ENCODE assay signal across 10 cellular contexts in the genomic region with DNA sequence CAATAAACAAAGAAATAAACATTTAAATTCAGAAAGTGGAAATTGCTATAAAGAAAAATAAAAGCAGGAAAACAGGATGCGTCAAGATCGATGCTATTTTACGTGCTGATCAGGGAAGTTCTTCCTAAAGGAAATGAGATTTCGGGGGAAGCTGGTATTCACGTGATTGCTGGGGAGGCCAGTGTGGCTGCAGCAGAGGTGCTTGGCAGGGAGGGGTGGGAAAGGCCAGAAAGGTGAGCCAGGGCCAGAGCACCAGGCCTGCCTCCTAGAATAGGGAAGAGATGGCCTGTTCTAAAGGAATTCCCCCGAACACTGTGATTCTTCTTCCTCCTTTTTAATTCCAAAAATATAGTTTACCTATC. TPM values are rescaled to one million over a fixed set of nuclear protein-coding genes. Genes with fewer than 3 reads are reported as not detected.
DNase-seq lines count a peak whose midpoint lies in the region; ATAC-seq and TF ChIP-seq lines count a peak whose summit lies in the region.
"Had no signal": no experiment of that assay in that cellular context is flagged by ENCODE, and none has a peak within 500 bp of the region (broad histone marks: within the 10 kb centered on the region; RNA-seq: fewer than 3 reads in every experiment).

No MANE protein-coding gene starts in this region.

- H3K4me3 ChIP-seq in SJCRH30 = peak overlapping the region; percentile 44
- H3K4me3 ChIP-seq in skeletal muscle satellite cell (ENCODE audit: low read length) = no peak overlapping the region
- H3K4me3 ChIP-seq in colonic mucosa = no peak overlapping the region
- H3K4me3 ChIP-seq: lung had no signal

- TF ChIP-seq CTCF in glutamatergic neuron (IDR thresholded peaks at IDR 0.05; ENCODE audit: partially characterized antibody, unreplicated experiment) (no peak), colonic mucosa (IDR thresholded peaks at IDR 0.05) (no peak)

- H3K27me3 ChIP-seq in SJCRH30 (no peaks in the 10 kb centered on the region), skeletal muscle satellite cell (ENCODE audit: control insufficient read depth, insufficient read depth, low read length) (no peaks in the 10 kb centered on the region), colonic mucosa (no peaks in the 10 kb centered on the region)

- peaks cover 13% of the 10 kb centered on the region for H3K36me3 Mint-ChIP-seq in activated CD4-positive, alpha-beta T cell treated with anti-CD3 and anti-CD28 coated beads, Interleukin-2, amount 10 ng/mL, durations not matched to agents 24 days and 14 days (ENCODE audit: low read depth)
- no peaks in the 10 kb centered on the region for H3K36me3 Mint-ChIP-seq in glutamatergic neuron (ENCODE audit: unreplicated experiment)

- peak overlapping the region; percentile 20 for H3K9ac ChIP-seq in skeletal muscle satellite cell (ENCODE audit: low read depth, low read length)
- H3K9ac ChIP-seq in colonic mucosa (ENCODE audit: low read depth in 2 of 2, low read length in 2 of 2) = no peak overlapping the region

- H3K27ac ChIP-seq in SJCRH30 (peak overlapping the region; percentile 6; the same call in 1 of the 2 replicates), colonic mucosa (no peak overlapping the region)

- intact Hi-C loops in activated CD4-positive, alpha-beta T cell treated with anti-CD3 and anti-CD28 coated beads, Interleukin-2, amount 10 ng/mL, durations not matched to agents 24 days and 14 days (cut with micrococcal nuclease) = loop anchor here (1.0 to 10.0 kb wide), 8 partner anchors 10 to 1339 kb away; a partner anchor contains a TSS
- intact Hi-C loops in colonic mucosa (cut with DNase I) = no loop called here

- DNase-seq in activated CD4-positive, alpha-beta T cell treated with anti-CD3 and anti-CD28 coated beads, Interleukin-2, amount 10 ng/mL, durations not matched to agents 24 days and 14 days = no peak
- no peak for DNase-seq in activated CD4-positive, alpha-beta T cell treated with anti-CD3 and anti-CD28 coated beads, Interleukin-2, amount 50 U/mL, for 1 hour
- DNase-seq in SJCRH30 = no peak
- no peak for DNase-seq in glutamatergic neuron
- no peak for DNase-seq in DMS114 treated with DMSO at 0.1 percent for 48 hours (lab: John Stamatoyannopoulos, UW; ENCODE audit: unreplicated experiment)
- DNase-seq in colonic mucosa = no peak
- DNase-seq: stimulated activated CD4-positive, alpha-beta T cell treated with anti-CD3 and anti-CD28 coated beads, Interleukin-4, amount 100 ng/mL, for 1 hour had no signal

- H3K4me1 Mint-ChIP-seq in activated CD4-positive, alpha-beta T cell treated with anti-CD3 and anti-CD28 coated beads, Interleukin-2, amount 10 ng/mL, durations not matched to agents 24 days and 14 days = peaks cover 29% of the 10 kb centered on the region
- H3K4me1 Mint-ChIP-seq in glutamatergic neuron (ENCODE audit: low read depth, unreplicated experiment) = peaks cover 17% of the 10 kb centered on the region

- H3K36me3 ChIP-seq in SJCRH30 (no peaks in the 10 kb centered on the region), skeletal muscle satellite cell (ENCODE audit: insufficient read depth, low read length) (peaks cover 22% of the 10 kb centered on the region), colonic mucosa (no peaks in the 10 kb centered on the region)

- H3K4me1 ChIP-seq in SJCRH30 (0 out of 2 replicates have a peak, but pooled peaks cover 4% of the 10 kb centered on the region), skeletal muscle satellite cell (ENCODE audit: control insufficient read depth, insufficient read depth, low read length) (peaks cover 22% of the 10 kb centered on the region), colonic mucosa (no peaks in the 10 kb centered on the region)

- no peaks in the 10 kb centered on the region for H3K9me3 ChIP-seq in SJCRH30 (replicated peaks)
- H3K9me3 ChIP-seq in skeletal muscle satellite cell (replicated peaks; ENCODE audit: low read length) = no peaks in the 10 kb centered on the region
- no peaks in the 10 kb centered on the region for H3K9me3 ChIP-seq in colonic mucosa

- no peaks in the 10 kb centered on the region for H3K27me3 Mint-ChIP-seq in activated CD4-positive, alpha-beta T cell treated with anti-CD3 and anti-CD28 coated beads, Interleukin-2, amount 10 ng/mL, durations not matched to agents 24 days and 14 days
- H3K27me3 Mint-ChIP-seq in glutamatergic neuron (ENCODE audit: unreplicated experiment) = peaks cover 4% of the 10 kb centered on the region

- ATAC-seq in activated CD4-positive, CD25-positive, alpha-beta regulatory T cell treated with anti-CD3 and anti-CD28 coated beads, Interleukin-2, amount 50 U/mL, for 24 hours = no peak

- peak overlapping the region; percentile 26 for H3K27ac Mint-ChIP-seq in activated CD4-positive, alpha-beta T cell treated with anti-CD3 and anti-CD28 coated beads, Interleukin-2, amount 10 ng/mL, durations not matched to agents 24 days and 14 days
- H3K27ac Mint-ChIP-seq in glutamatergic neuron (ENCODE audit: unreplicated experiment) = no peak overlapping the region

- peak overlapping the region; percentile 87 for H3K4me3 Mint-ChIP-seq in activated CD4-positive, alpha-beta T cell treated with anti-CD3 and anti-CD28 coated beads, Interleukin-2, amount 10 ng/mL, durations not matched to agents 24 days and 14 days
- peak overlapping the region; percentile 4 for H3K4me3 Mint-ChIP-seq in glutamatergic neuron (ENCODE audit: unreplicated experiment)

- no peaks in the 10 kb centered on the region for H3K9me3 Mint-ChIP-seq in activated CD4-positive, alpha-beta T cell treated with anti-CD3 and anti-CD28 coated beads, Interleukin-2, amount 10 ng/mL, durations not matched to agents 24 days and 14 days
- peaks cover 13% of the 10 kb centered on the region for H3K9me3 Mint-ChIP-seq in glutamatergic neuron (ENCODE audit: unreplicated experiment)

- H3K4me2 ChIP-seq in skeletal muscle satellite cell (ENCODE audit: low read length) = peak overlapping the region; percentile 42

RNA-seq across cellular contexts. Expression of a gene that starts 0.9 kb away (rescaled TPM):
- 44.8 and 45.6 TPM in 2 replicates for total RNA-seq in activated CD4-positive, alpha-beta T cell treated with anti-CD3 and anti-CD28 coated beads, Interleukin-2, amount 10 ng/mL, durations not matched to agents 24 days and 14 days
- total RNA-seq in SJCRH30 (2014; rRNA removed; shearing (Covaris generic)) = 18.4 and 18.7 TPM in 2 replicates
- 45.4 TPM for total RNA-seq in glutamatergic neuron (ENCODE audit: unreplicated experiment)
- total RNA-seq in skeletal muscle satellite cell (2012; rRNA removed) = 17.2 and 28.0 TPM in 2 replicates
- 10 to 100 TPM; 45.8 to 46.0 TPM for total RNA-seq in colonic mucosa
